28 cellular contexts compared by ENCODE assay signal in the genomic region with DNA sequence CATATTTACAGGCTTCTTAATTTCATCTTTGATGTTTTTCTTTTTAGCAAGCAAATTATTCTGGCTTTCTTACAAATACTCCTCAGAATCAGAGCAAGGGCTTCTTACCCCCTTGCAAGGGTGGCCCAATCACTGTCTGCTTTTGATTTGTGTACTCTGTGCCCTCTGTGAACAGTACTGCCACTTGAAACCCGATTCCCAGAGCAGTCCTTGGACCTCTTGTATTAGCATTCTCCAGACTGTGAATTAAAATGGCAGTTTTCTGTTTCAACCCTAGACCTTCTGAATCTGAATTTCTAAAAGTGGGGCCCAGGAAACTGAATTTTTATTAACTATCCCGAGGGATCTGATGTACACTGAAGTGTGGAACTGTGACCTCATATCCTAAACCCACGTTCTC. TPM values are rescaled to one million over a fixed set of nuclear protein-coding genes. Genes with fewer than 3 reads are reported as not detected.
DNase-seq lines count a peak whose midpoint lies in the region; ATAC-seq and TF ChIP-seq lines count a peak whose summit lies in the region.
"Had no signal": no experiment of that assay in that cellular context is flagged by ENCODE, and none has a peak within 500 bp of the region (broad histone marks: within the 10 kb centered on the region; RNA-seq: fewer than 3 reads in every experiment).

No MANE protein-coding gene starts in this region.

- H3K4me1 ChIP-seq in fibroblast of lung (ENCODE audit: control insufficient read depth, extremely low read depth, insufficient read depth, low read length) (peaks cover 4% of the 10 kb centered on the region), OCI-LY7 (ENCODE audit: insufficient read depth, low read length, poor library complexity, severe bottlenecking) (no peaks in the 10 kb centered on the region)
- H3K4me1 ChIP-seq: gastrocnemius medialis, HAP-1, tibial nerve had no signal

- TF ChIP-seq CTCF in fibroblast of lung (conservative IDR thresholded peaks at IDR 0.05 in 1 of 2, IDR thresholded peaks at IDR 0.05 in 1 of 2; ENCODE audit: low read depth in 1 of 2, low read length in 2 of 2), result no peak
- no peak for TF ChIP-seq CTCF in OCI-LY7 (conservative IDR thresholded peaks at IDR 0.05; ENCODE audit: low read length)

- H3K4me2 ChIP-seq in fibroblast of lung (ENCODE audit: extremely low read depth, insufficient read depth, low read length) (peak overlapping the region; percentile 8), OCI-LY7 (ENCODE audit: low read length) (no peak overlapping the region)

- POLR2A ChIA-PET in OCI-LY7 (lab: Charles Lee), result interaction anchor here (2.0 kb wide), 1 partner anchor 17 kb away, joined by 8 read pairs; no protein-coding TSS in a partner anchor

- H3K9me2 ChIP-seq in OCI-LY7 (ENCODE audit: insufficient read depth, low read length), result no peaks in the 10 kb centered on the region

- no peak overlapping the region for H3K27ac ChIP-seq in fibroblast of lung (ENCODE audit: insufficient read depth, low read length)
- H3K27ac ChIP-seq in OCI-LY7 (ENCODE audit: low read depth, low read length, poor library complexity, severe bottlenecking), result no peak overlapping the region
- H3K27ac ChIP-seq: gastrocnemius medialis, SJCRH30, tibial nerve had no signal

- intact Hi-C loops in OCI-LY7 (cut with micrococcal nuclease; ENCODE audit: unreplicated experiment), result no loop called here

- H3K36me3 Mint-ChIP-seq in activated naive CD8-positive, alpha-beta T cell treated with anti-CD3 and anti-CD28 coated beads, Interleukin-2, amount 50 U/mL, for 24 hours (ENCODE audit: low read depth), result peaks cover 9% of the 10 kb centered on the region
- peaks cover 29% of the 10 kb centered on the region for H3K36me3 Mint-ChIP-seq in activated naive CD8-positive, alpha-beta T cell treated with anti-CD3 and anti-CD28 coated beads for 36 hours

- H3K36me3 ChIP-seq in fibroblast of lung (ENCODE audit: control insufficient read depth, insufficient read depth, low read length) (no peaks in the 10 kb centered on the region), OCI-LY7 (ENCODE audit: insufficient read depth, low read length) (no peaks in the 10 kb centered on the region; the same call in 1 of the 2 replicates)
- H3K36me3 ChIP-seq: adrenal gland, gastrocnemius medialis, HAP-1, SJCRH30, tibial nerve had no signal

- no peak overlapping the region for H3K9ac ChIP-seq in fibroblast of lung (ENCODE audit: insufficient read depth, low read length)

- H3K9me3 Mint-ChIP-seq in activated naive CD8-positive, alpha-beta T cell treated with anti-CD3 and anti-CD28 coated beads, Interleukin-2, amount 50 U/mL, for 24 hours, result peaks cover 22% of the 10 kb centered on the region
- peaks cover 17% of the 10 kb centered on the region for H3K9me3 Mint-ChIP-seq in activated naive CD8-positive, alpha-beta T cell treated with anti-CD3 and anti-CD28 coated beads for 36 hours

- H3K4me3 Mint-ChIP-seq in activated naive CD8-positive, alpha-beta T cell treated with anti-CD3 and anti-CD28 coated beads, Interleukin-2, amount 50 U/mL, for 24 hours, result no peak overlapping the region
- H3K4me3 Mint-ChIP-seq in activated naive CD8-positive, alpha-beta T cell treated with anti-CD3 and anti-CD28 coated beads for 36 hours, result no peak overlapping the region
- H3K4me3 Mint-ChIP-seq: activated T-cell treated with anti-CD3 and anti-CD28 coated beads, Interleukin-2, amount 50 U/mL, for 24 hours; CD14-positive monocyte; T-helper 1 cell treated with Interleukin-12 subunit alpha and Interleukin-12 subunit beta and Interleukin-4 antibody, amounts not matched to agents 30 μg/mL and 1 μg/mL, for 36 hours had no signal

- no peak for DNase-seq in activated naive CD8-positive, alpha-beta T cell treated with anti-CD3 and anti-CD28 coated beads, Interleukin-2, amount 50 U/mL, for 24 hours
- no peak for DNase-seq in activated naive CD8-positive, alpha-beta T cell treated with anti-CD3 and anti-CD28 coated beads for 36 hours
- DNase-seq in NCI-H69 (lab: John Stamatoyannopoulos, UW), result peak; percentile 15
- DNase-seq in fibroblast of lung (ENCODE audit: low read depth in 2 of 2), result no peak
- DNase-seq in amygdala (lab: John Stamatoyannopoulos, UW), result no peak
- DNase-seq in effector CD8-positive, alpha-beta T cell (lab: John Stamatoyannopoulos, UW), result no peak
- DNase-seq in OCI-LY7 (ENCODE audit: low spot score), result no peak
- DNase-seq: activated CD8-positive, alpha-beta memory T cell treated with anti-CD3 and anti-CD28 coated beads for 24 hours; activated T-cell treated with anti-CD3 and anti-CD28 coated beads, Interleukin-2, amount 50 U/mL, for 24 hours; adrenal gland; effector memory CD4-positive, alpha-beta T cell; gastrocnemius medialis; mucosa of descending colon; NCI-H1105; NCI-H345; NK-92 treated with Interleukin-12 subunit alpha and Interleukin-12 subunit beta, amount 100 ng/mL, for 24 hours; stimulated activated naive CD8-positive, alpha-beta T cell treated with anti-CD3 and anti-CD28 coated beads, Interleukin-15, Interleukin-2, amounts not matched to agents 100 U/mL and 50 U/mL, for 24 hours had no signal

- H3K27me3 Mint-ChIP-seq in activated naive CD8-positive, alpha-beta T cell treated with anti-CD3 and anti-CD28 coated beads, Interleukin-2, amount 50 U/mL, for 24 hours, result no peaks in the 10 kb centered on the region
- no peaks in the 10 kb centered on the region for H3K27me3 Mint-ChIP-seq in activated naive CD8-positive, alpha-beta T cell treated with anti-CD3 and anti-CD28 coated beads for 36 hours

- CTCF ChIA-PET in OCI-LY7 (lab: Charles Lee; ENCODE audit: unreplicated experiment), result no interaction called here

- peak overlapping the region; percentile 31 for H3K27ac Mint-ChIP-seq in activated naive CD8-positive, alpha-beta T cell treated with anti-CD3 and anti-CD28 coated beads, Interleukin-2, amount 50 U/mL, for 24 hours
- H3K27ac Mint-ChIP-seq in activated naive CD8-positive, alpha-beta T cell treated with anti-CD3 and anti-CD28 coated beads for 36 hours, result no peak overlapping the region
- H3K27ac Mint-ChIP-seq: activated T-cell treated with anti-CD3 and anti-CD28 coated beads, Interleukin-2, amount 50 U/mL, for 24 hours; T-helper 1 cell treated with Interleukin-12 subunit alpha and Interleukin-12 subunit beta and Interleukin-4 antibody, amounts not matched to agents 30 μg/mL and 1 μg/mL, for 36 hours had no signal

- H4K20me1 ChIP-seq in fibroblast of lung (ENCODE audit: control insufficient read depth, extremely low read depth, insufficient read depth, low read length) (no peaks in the 10 kb centered on the region), OCI-LY7 (ENCODE audit: insufficient read depth, low read length) (no peaks in the 10 kb centered on the region)

- no peaks in the 10 kb centered on the region for H3K9me3 ChIP-seq in fibroblast of lung (ENCODE audit: control insufficient read depth, insufficient read depth, low read depth, low read length)
- H3K9me3 ChIP-seq in OCI-LY7 (ENCODE audit: low read length), result peaks cover 5% of the 10 kb centered on the region; the same call in 1 of the 2 replicates
- H3K9me3 ChIP-seq: gastrocnemius medialis, mucosa of descending colon, tibial nerve had no signal

- H3K4me3 ChIP-seq in fibroblast of lung (replicated peaks in 1 of 4; ENCODE audit: control extremely low read depth in 1 of 4, insufficient read depth in 1 of 4, low read depth in 3 of 4, low read length in 4 of 4) (no peak overlapping the region), OCI-LY7 (ENCODE audit: low read depth, low read length, poor library complexity, severe bottlenecking) (no peak overlapping the region)
- H3K4me3 ChIP-seq: adrenal gland, gastrocnemius medialis, HAP-1, mucosa of descending colon, SJCRH30, tibial nerve had no signal

- H3K4me1 Mint-ChIP-seq in activated naive CD8-positive, alpha-beta T cell treated with anti-CD3 and anti-CD28 coated beads, Interleukin-2, amount 50 U/mL, for 24 hours, result peaks cover 42% of the 10 kb centered on the region
- peaks cover 27% of the 10 kb centered on the region for H3K4me1 Mint-ChIP-seq in activated naive CD8-positive, alpha-beta T cell treated with anti-CD3 and anti-CD28 coated beads for 36 hours

- no TSS peak for BruUV-seq in OCI-LY7 (replicated peaks; lab: Mats Ljungman, UMichigan)

- ATAC-seq in activated naive CD8-positive, alpha-beta T cell treated with anti-CD3 and anti-CD28 coated beads, Interleukin-2, amount 50 U/mL, for 24 hours, result no peak
- ATAC-seq in GM21619 (IDR thresholded peaks at IDR 0.05; ENCODE audit: unreplicated experiment), result no peak
- ATAC-seq: gastrocnemius medialis; HepG2; sciatic nerve; stimulated activated naive CD8-positive, alpha-beta T cell treated with anti-CD3 and anti-CD28 coated beads, Interleukin-15, Interleukin-2, amounts not matched to agents 100 U/mL and 50 U/mL, for 24 hours had no signal

- H3K79me2 ChIP-seq in fibroblast of lung (ENCODE audit: control insufficient read depth, insufficient read depth, low read length), result no peaks in the 10 kb centered on the region
- no peaks in the 10 kb centered on the region for H3K79me2 ChIP-seq in OCI-LY7 (ENCODE audit: insufficient read depth, low read depth, low read length)

- H2AFZ ChIP-seq in fibroblast of lung (ENCODE audit: low read length), result no peak overlapping the region
- H2AFZ ChIP-seq in OCI-LY7 (ENCODE audit: low read length), result no peak overlapping the region

- H3K27me3 ChIP-seq in fibroblast of lung (ENCODE audit: control insufficient read depth, insufficient read depth, low read length), result no peaks in the 10 kb centered on the region
- H3K27me3 ChIP-seq: adrenal gland, gastrocnemius medialis, SJCRH30, tibial nerve had no signal

RNA-seq across cellular contexts. Expression of a gene that starts 14.8 kb away (rescaled TPM):
- not detected for total RNA-seq in activated naive CD8-positive, alpha-beta T cell treated with anti-CD3 and anti-CD28 coated beads for 36 hours
- total RNA-seq in fibroblast of lung (under 0.01 and 0.26 TPM in 2 replicates), OCI-LY7 (2022) (not detected in 2 replicates)
- 0.01 and 0.02 TPM in 2 replicates for polyA plus RNA-seq in fibroblast of lung
- not detected in 2 replicates for polyA plus RNA-seq in fibroblast of lung (2012)
- not detected in 2 replicates for polyA minus RNA-seq in fibroblast of lung (ENCODE audit: low replicate concordance)
- total RNA-seq in OCI-LY7 (2014; rRNA removed; shearing (Covaris generic)), result 0.13 TPM in 1 of 2 replicates, not detected in the other
- total RNA-seq: gastrocnemius medialis, HepG2, liver, sciatic nerve, tibial nerve had no signal
- polyA plus RNA-seq: CD14-positive monocyte, esophagus, HepG2, liver, neural cell had no signal
